8 cellular contexts compared by ENCODE assay signal in genomic region chr5:144189800-144190429, GRCh38. TPM values are rescaled to one million over a fixed set of nuclear protein-coding genes. Genes with fewer than 3 reads are reported as not detected.
DNase-seq lines count a peak whose midpoint lies in the region; ATAC-seq and TF ChIP-seq lines count a peak whose summit lies in the region.
"Had no signal": no experiment of that assay in that cellular context is flagged by ENCODE, and none has a peak within 500 bp of the region (broad histone marks: within the 10 kb centered on the region; RNA-seq: fewer than 3 reads in every experiment).

No MANE protein-coding gene starts in this region.

- H3K9me3 ChIP-seq in fibroblast of lung (ENCODE audit: control insufficient read depth, insufficient read depth, low read depth, low read length) = no peaks in the 10 kb centered on the region

- peak; percentile 39 for ATAC-seq in GM21381 (IDR thresholded peaks at IDR 0.05; ENCODE audit: unreplicated experiment)

- H3K9ac ChIP-seq in fibroblast of lung (ENCODE audit: insufficient read depth, low read length) = no peak overlapping the region

- peak; percentile 46 for DNase-seq in LoVo (ENCODE audit: low spot score)
- DNase-seq in activated CD4-positive, alpha-beta T cell treated with anti-CD3 and anti-CD28 coated beads, Interleukin-2, amount 50 U/mL, for 1 hour = peak; percentile 76
- peak; percentile 47 to 95 for DNase-seq in fibroblast of lung (ENCODE audit: low read depth in 2 of 2)
- DNase-seq in stimulated activated CD4-positive, alpha-beta T cell treated with anti-CD3 and anti-CD28 coated beads, TNF-alpha, amount 100 ng/mL, for 48 hours (ENCODE audit: low read depth in 3 of 3) = peak; percentile 53 to 66 (median 57)
- no peak for DNase-seq in NCI-H128 (lab: John Stamatoyannopoulos, UW; ENCODE audit: unreplicated experiment)
- DNase-seq in DMS53 treated with DMSO at 0.1 percent for 48 hours (lab: John Stamatoyannopoulos, UW; ENCODE audit: unreplicated experiment) = no peak

- H3K36me3 ChIP-seq in fibroblast of lung (ENCODE audit: control insufficient read depth, insufficient read depth, low read length) = no peaks in the 10 kb centered on the region
- H3K36me3 ChIP-seq: cardiac muscle cell had no signal

- no peak overlapping the region for H3K4me3 ChIP-seq in fibroblast of lung (replicated peaks in 1 of 4; ENCODE audit: control extremely low read depth in 1 of 4, insufficient read depth in 1 of 4, low read depth in 3 of 4, low read length in 4 of 4)
- H3K4me3 ChIP-seq: cardiac muscle cell had no signal

- TF ChIP-seq CTCF in fibroblast of lung (conservative IDR thresholded peaks at IDR 0.05 in 1 of 2, IDR thresholded peaks at IDR 0.05 in 1 of 2; ENCODE audit: low read depth in 1 of 2, low read length in 2 of 2) = no peak

- no peak overlapping the region for H3K27ac ChIP-seq in fibroblast of lung (ENCODE audit: insufficient read depth, low read length)
- H3K27ac ChIP-seq: cardiac muscle cell had no signal

- no peak overlapping the region for H2AFZ ChIP-seq in fibroblast of lung (ENCODE audit: low read length)

- no peaks in the 10 kb centered on the region for H3K27me3 ChIP-seq in fibroblast of lung (ENCODE audit: control insufficient read depth, insufficient read depth, low read length)

- H3K4me2 ChIP-seq in fibroblast of lung (ENCODE audit: extremely low read depth, insufficient read depth, low read length) = no peak overlapping the region

- no peaks in the 10 kb centered on the region for H4K20me1 ChIP-seq in fibroblast of lung (ENCODE audit: control insufficient read depth, extremely low read depth, insufficient read depth, low read length)

- H3K79me2 ChIP-seq in fibroblast of lung (ENCODE audit: control insufficient read depth, insufficient read depth, low read length) = no peaks in the 10 kb centered on the region

- peaks cover 9% of the 10 kb centered on the region for H3K4me1 ChIP-seq in fibroblast of lung (ENCODE audit: control insufficient read depth, extremely low read depth, insufficient read depth, low read length)

RNA-seq across cellular contexts. Expression of gene KCTD16, which starts 19.2 kb away (rescaled TPM):
- total RNA-seq in fibroblast of lung = 1.0 and 1.2 TPM in 2 replicates
- 0.32 and 0.38 TPM in 2 replicates for polyA plus RNA-seq in fibroblast of lung
- 0.19 and 0.20 TPM in 2 replicates for polyA plus RNA-seq in fibroblast of lung (2012)
- polyA minus RNA-seq in fibroblast of lung (ENCODE audit: low replicate concordance) = 0.52 TPM in 1 of 2 replicates, not detected in the other

RNA-seq across cellular contexts. Expression of gene YIPF5, which starts 19.5 kb away (rescaled TPM):
- total RNA-seq in fibroblast of lung = 69.6 and 83.2 TPM in 2 replicates
- polyA plus RNA-seq in fibroblast of lung = 110 and 175 TPM in 2 replicates
- 81.7 and 112 TPM in 2 replicates for polyA plus RNA-seq in fibroblast of lung (2012)
- polyA minus RNA-seq in fibroblast of lung (ENCODE audit: low replicate concordance) = 59.6 and 66.4 TPM in 2 replicates

Comparison
In these comparisons a context has a peak if more than half of its experiments do, and no peak if none do; other contexts are left out.
1. DNase-seq: peak in LoVo (single experiment), activated CD4-positive, alpha-beta T cell treated with anti-CD3 and anti-CD28 coated beads, Interleukin-2, amount 50 U/mL, for 1 hour (single experiment), fibroblast of lung (2 of 2) and stimulated activated CD4-positive, alpha-beta T cell treated with anti-CD3 and anti-CD28 coated beads, TNF-alpha, amount 100 ng/mL, for 48 hours (3 of 3); none in NCI-H128 (single experiment) and DMS53 treated with DMSO at 0.1 percent for 48 hours (single experiment).